In genomic region chrX:138995458-138995857, GRCh38 we compare ENCODE assay signal across 10 cellular contexts.
"Had no signal": no experiment of that assay in that cellular context is flagged by ENCODE, and none has a peak within 500 bp of the region (broad histone marks: within the 10 kb centered on the region; RNA-seq: fewer than 3 reads in every experiment).

No MANE protein-coding gene starts in this region.

- H3K27ac Mint-ChIP-seq: GM23338, H9, HFFc6 had no signal

- H3K4me2 ChIP-seq: GM23338, KMS-11 had no signal

- H3K9ac ChIP-seq: KMS-11 had no signal

- ATAC-seq: GM23338 had no signal

- DNase-seq: H9, HCEC 1CT, HFFc6, IMR-90, Karpas-422 had no signal

- H3K4me1 Mint-ChIP-seq: GM23338, H9 had no signal

- H3K4me3 ChIP-seq: GM23338 had no signal

- FAIRE-seq: H1, H54, HTR-8/SVneo had no signal

- H2AFZ ChIP-seq: GM23338 had no signal

- H3K4me3 Mint-ChIP-seq: GM23338, H9, HFFc6 had no signal

- H3K27ac ChIP-seq: KMS-11 had no signal
